8 cellular contexts compared by ENCODE assay signal in the genomic region with DNA sequence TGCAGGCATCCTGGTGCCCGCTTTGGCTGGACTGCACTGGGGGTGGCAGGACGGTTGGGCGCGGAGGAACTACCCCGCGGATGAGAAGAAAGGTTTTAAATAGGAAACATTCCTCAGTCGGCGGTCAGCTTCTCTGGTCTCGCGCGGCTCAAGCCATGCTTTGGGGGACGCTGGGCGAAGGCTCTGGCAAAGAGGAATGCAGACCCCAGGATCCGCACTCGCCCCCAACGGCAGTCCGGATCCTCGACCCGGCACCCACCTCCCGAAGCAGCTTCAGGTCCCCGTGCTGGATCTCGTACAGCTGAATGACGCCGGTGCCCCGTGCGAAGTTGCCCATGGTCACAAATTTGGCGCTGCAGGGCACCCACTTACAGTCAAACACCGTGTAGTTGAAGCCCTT. TPM values are rescaled to one million over a fixed set of nuclear protein-coding genes. Genes with fewer than 3 reads are reported as not detected.
DNase-seq lines count a peak whose midpoint lies in the region; ATAC-seq and TF ChIP-seq lines count a peak whose summit lies in the region.

No MANE protein-coding gene starts in this region.

- no peaks in the 10 kb centered on the region for H3K27me3 Mint-ChIP-seq in activated B cell treated with CpG ODN at 0.5 μM for 24 hours

- H3K4me3 Mint-ChIP-seq in activated B cell treated with CpG ODN at 0.5 μM for 24 hours = peak overlapping the region; percentile 99

- H3K4me1 Mint-ChIP-seq in activated B cell treated with CpG ODN at 0.5 μM for 24 hours = peaks cover 61% of the 10 kb centered on the region

- TF ChIP-seq CTCF in AG10803 (conservative IDR thresholded peaks at IDR 0.05; ENCODE audit: low read length) (no peak), activated B cell treated with CpG ODN at 0.5 μM for 24 hours (IDR thresholded peaks at IDR 0.05) (no peak)

- POLR2A ChIA-PET in activated B cell treated with CpG ODN at 0.5 μM for 24 hours (lab: Charles Lee) = interaction anchor here (0.6 to 2.5 kb wide), 9 partner anchors 18 to 309 kb away, joined by 3 to 24 read pairs (median 4); a partner anchor contains a TSS

- peak overlapping the region; percentile 100 for H3K27ac Mint-ChIP-seq in activated B cell treated with CpG ODN at 0.5 μM for 24 hours

- H3K4me3 ChIP-seq in AG10803 (ENCODE audit: low read length) = peak overlapping the region; percentile 92

- CTCF ChIA-PET in activated B cell treated with CpG ODN at 0.5 μM for 24 hours (lab: Charles Lee) = interaction anchor here (0.7 to 3.1 kb wide), 4 partner anchors 29 to 94 kb away, joined by 3 to 13 read pairs (median 3); no protein-coding TSS in a partner anchor

- intact Hi-C loops in activated B cell treated with CpG ODN at 0.5 μM for 24 hours (cut with micrococcal nuclease) (loop anchor here (1.0 to 2.0 kb wide), 6 partner anchors 16 to 310 kb away; a partner anchor contains a TSS), cardiac septum (cut with DNase I) (loop anchor here (2.0 to 10.0 kb wide), 2 partner anchors 92 to 96 kb away; a partner anchor contains a TSS)

- peaks cover 44% of the 10 kb centered on the region for H3K36me3 Mint-ChIP-seq in activated B cell treated with CpG ODN at 0.5 μM for 24 hours (ENCODE audit: low read depth)

- no peaks in the 10 kb centered on the region for H3K9me3 Mint-ChIP-seq in activated B cell treated with CpG ODN at 0.5 μM for 24 hours

- DNase-seq in AG10803 (ENCODE audit: low read depth) = peak; percentile 17
- DNase-seq in activated B cell treated with CpG ODN at 0.5 μM for 24 hours = no peak
- DNase-seq in cardiac septum (ENCODE audit: low spot score) = peak; percentile 75
- DNase-seq in renal cortical epithelial cell (ENCODE audit: low read depth) = peak; percentile 18
- no peak for DNase-seq in GM19238 (ENCODE audit: insufficient read length, low spot score)
- DNase-seq in NCI-H1694 (lab: John Stamatoyannopoulos, UW) = no peak

- ATAC-seq in GM18868 (IDR thresholded peaks at IDR 0.05; ENCODE audit: unreplicated experiment) (peak; percentile 29), HG03066 (IDR thresholded peaks at IDR 0.05; ENCODE audit: low read depth, unreplicated experiment) (peak; percentile 21), activated B cell treated with CpG ODN at 0.5 μM for 24 hours (ENCODE audit: low read depth) (peak; percentile 40)

RNA-seq across cellular contexts. Expression of a gene that starts 0.7 kb away (rescaled TPM):
- total RNA-seq in activated B cell treated with CpG ODN at 0.5 μM for 24 hours = 22.1 and 24.9 TPM in 2 replicates
- 10.8 TPM for total RNA-seq in cardiac septum
- 12.8 and 19.8 TPM in 2 replicates for total RNA-seq in renal cortical epithelial cell

Comparison
In these comparisons a context has a peak if more than half of its experiments do, and no peak if none do; other contexts are left out.
1. DNase-seq: peak in AG10803 (single experiment), cardiac septum (single experiment) and renal cortical epithelial cell (single experiment); none in activated B cell treated with CpG ODN at 0.5 μM for 24 hours (single experiment), GM19238 (single experiment) and NCI-H1694 (single experiment).
2. Peak in every context shown above with its lines, with median percentiles within 50 percentile points of each other: ATAC-seq.